Comparison of ENCODE assay signal across 8 cellular contexts in the genomic region with DNA sequence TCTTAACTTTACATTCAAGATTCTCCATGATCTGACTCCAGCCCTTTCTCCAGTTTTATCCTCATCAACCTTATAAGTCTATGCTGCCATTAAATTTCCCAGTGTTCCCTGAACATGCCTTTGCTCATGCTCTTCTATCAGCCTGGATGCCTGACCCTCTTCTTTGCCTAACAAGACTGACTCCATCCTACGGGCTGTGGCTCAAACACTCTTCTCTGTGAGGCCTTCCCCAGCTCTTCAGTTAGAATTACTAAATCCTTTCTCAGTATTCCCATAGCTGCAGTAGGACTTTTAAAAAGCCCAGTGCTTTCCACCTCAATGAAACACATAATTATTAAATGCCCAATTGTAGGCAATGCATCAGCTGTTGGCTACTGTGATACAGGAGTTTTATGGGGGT.
"Had no signal": no experiment of that assay in that cellular context is flagged by ENCODE, and none has a peak within 500 bp of the region (broad histone marks: within the 10 kb centered on the region; RNA-seq: fewer than 3 reads in every experiment).

No MANE protein-coding gene starts in this region.

- FAIRE-seq: G401.6, GM12878, GM12891, GM12892, GM18507, GM19239 had no signal

- DNase-seq: GDM1, GF-D8 had no signal

- H3K4me3 ChIP-seq: GM12878 had no signal

- ATAC-seq: GM12878 had no signal
